Comparison of ENCODE assay signal across 9 cellular contexts in the genomic region with DNA sequence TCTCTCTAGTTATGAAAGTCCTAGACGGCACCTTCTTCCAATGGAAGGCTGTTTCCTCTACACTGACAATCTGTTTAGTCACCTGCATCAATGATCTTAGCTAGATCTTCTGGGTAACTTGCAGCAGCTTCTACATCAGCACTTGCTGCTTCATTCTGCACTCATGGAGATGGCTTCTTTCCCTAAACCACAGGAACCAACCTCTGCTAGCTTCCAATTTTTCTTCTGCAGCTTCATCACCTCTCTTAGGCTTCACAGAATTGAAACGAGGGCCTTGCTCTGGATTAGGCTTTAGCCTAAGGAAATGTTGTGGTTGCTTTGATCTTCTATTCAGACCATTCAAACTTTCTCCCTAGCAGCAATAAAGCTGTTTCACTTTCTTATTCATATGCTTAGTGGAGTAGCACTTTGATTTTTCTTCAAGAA. TPM values are rescaled to one million over a fixed set of nuclear protein-coding genes. Genes with fewer than 3 reads are reported as not detected.
A peak's percentile ranks its signal among the peaks of the same experiment; 100 is the strongest.
DNase-seq lines count a peak whose midpoint lies in the region; ATAC-seq and TF ChIP-seq lines count a peak whose summit lies in the region.
"Had no signal": no experiment of that assay in that cellular context is flagged by ENCODE, and none has a peak within 500 bp of the region (broad histone marks: within the 10 kb centered on the region; RNA-seq: fewer than 3 reads in every experiment).

No MANE protein-coding gene starts in this region.

- no peaks in the 10 kb centered on the region for H3K27me3 Mint-ChIP-seq in HFFc6 (ENCODE audit: insufficient read depth)

- TF ChIP-seq CTCF in GM06990 (IDR thresholded peaks at IDR 0.05; ENCODE audit: insufficient read depth, low read length, poor library complexity, severe bottlenecking) (no peak), fibroblast of the aortic adventitia (IDR thresholded peaks at IDR 0.05; ENCODE audit: insufficient read depth, low read length) (no peak), hepatocyte (IDR thresholded peaks at IDR 0.05; ENCODE audit: poor library complexity) (no peak), HFFc6 (IDR thresholded peaks at IDR 0.05) (no peak)

- H3K27me3 ChIP-seq in GM06990 (replicated peaks; ENCODE audit: control insufficient read depth, insufficient read depth, low read length) (no peaks in the 10 kb centered on the region), hepatocyte (no peaks in the 10 kb centered on the region), MG63 (no peaks in the 10 kb centered on the region)

- ATAC-seq in GM21367 (IDR thresholded peaks at IDR 0.05; ENCODE audit: unreplicated experiment) = peak; percentile 45

- no peaks in the 10 kb centered on the region for H4K20me1 ChIP-seq in hepatocyte (ENCODE audit: insufficient read depth, poor library complexity, severe bottlenecking)

- no peak overlapping the region for H2AFZ ChIP-seq in hepatocyte

- H3K36me3 ChIP-seq in GM06990 (ENCODE audit: control insufficient read depth, insufficient read depth, low read length) = peaks cover 7% of the 10 kb centered on the region
- H3K36me3 ChIP-seq in hepatocyte (replicated peaks; ENCODE audit: insufficient read depth, low read depth) = peaks cover 5% of the 10 kb centered on the region
- H3K36me3 ChIP-seq in MG63 = peaks cover 8% of the 10 kb centered on the region

- H3K9me2 ChIP-seq in hepatocyte (replicated peaks; ENCODE audit: insufficient read depth) = no peaks in the 10 kb centered on the region

- no peak overlapping the region for H3K4me3 Mint-ChIP-seq in HFFc6

- peaks cover 4% of the 10 kb centered on the region for H3K79me2 ChIP-seq in hepatocyte

- peaks cover 33% of the 10 kb centered on the region for H3K36me3 Mint-ChIP-seq in HFFc6 (ENCODE audit: low read depth)

- H3K4me1 Mint-ChIP-seq in HFFc6 (ENCODE audit: low read depth) = peaks cover 5% of the 10 kb centered on the region; the same call in 1 of the 2 replicates

- H3K27ac ChIP-seq in hepatocyte = no peak overlapping the region

- H3K9me3 ChIP-seq in hepatocyte (ENCODE audit: low read depth) = no peaks in the 10 kb centered on the region
- no peaks in the 10 kb centered on the region for H3K9me3 ChIP-seq in MG63

- H3K9me3 Mint-ChIP-seq in HFFc6 = no peaks in the 10 kb centered on the region

- no peak overlapping the region for H3K4me2 ChIP-seq in hepatocyte

- no peak overlapping the region for H3K27ac Mint-ChIP-seq in HFFc6

- no peak overlapping the region for H3K4me3 ChIP-seq in GM06990 (replicated peaks; ENCODE audit: low read depth, low read length)
- no peak overlapping the region for H3K4me3 ChIP-seq in Jurkat, Clone E6-1 (ENCODE audit: low read length)
- H3K4me3 ChIP-seq in fibroblast of the aortic adventitia (ENCODE audit: low read depth, low read length) = no peak overlapping the region
- H3K4me3 ChIP-seq in hepatocyte = no peak overlapping the region
- no peak overlapping the region for H3K4me3 ChIP-seq in MG63

- 59% methylated on average over 2 of the region's 2 CpGs for WGBS in hepatocyte (ENCODE audit: low lambda C conversion rate, missing lambda C conversion rate)

- peak; percentile 25 for DNase-seq in GM06990 (ENCODE audit: extremely low read depth, insufficient read length)
- DNase-seq in Jurkat, Clone E6-1 (ENCODE audit: low read depth, low spot score) = peak; percentile 39
- peak; percentile 42 for DNase-seq in fibroblast of the aortic adventitia (ENCODE audit: low read depth)
- DNase-seq in hepatocyte (ENCODE audit: low spot score) = no peak
- no peak for DNase-seq in MG63
- no peak for DNase-seq in NCI-H510A (lab: John Stamatoyannopoulos, UW)
- no peak for DNase-seq in HFFc6
- DNase-seq: trophoblast cell had no signal

- H3K4me1 ChIP-seq in hepatocyte (ENCODE audit: insufficient read depth) = no peaks in the 10 kb centered on the region

RNA-seq across cellular contexts. Expression of a gene that starts 24.6 kb away (rescaled TPM):
- polyA plus RNA-seq in Jurkat, Clone E6-1 (2012; ENCODE audit: insufficient read depth, insufficient read length) = 68.8 TPM
- 78.8 and 84.4 TPM in 2 replicates for total RNA-seq in fibroblast of the aortic adventitia (ENCODE audit: low replicate concordance)
- 251 and 299 TPM in 2 replicates for total RNA-seq in hepatocyte
- 71.8 and 98.9 TPM in 2 replicates for polyA plus RNA-seq in hepatocyte
- total RNA-seq in MG63 (2014; rRNA removed; shearing (Covaris generic); ENCODE audit: low replicate concordance) = 39.7 and 83.9 TPM in 2 replicates
- total RNA-seq in HFFc6 (2021; fragmentation: NEBNext Ultra II Directional; extraction: Animal tissue kit (Norgen Biotek cat#: 25700)) = 10 to 100 TPM; 36.4 to 52.1 (median 44.6) TPM

Comparison
In these comparisons a context has a peak if more than half of its experiments do, and no peak if none do; other contexts are left out.
1. DNase-seq: peak in GM06990 (single experiment), Jurkat, Clone E6-1 (single experiment) and fibroblast of the aortic adventitia (single experiment); none in hepatocyte (single experiment), MG63 (single experiment), NCI-H510A (single experiment) and HFFc6 (single experiment).